Comparison of ENCODE assay signal across 17 cellular contexts in genomic region chr16:35414563-35414962, GRCh38.
"Had no signal": no experiment of that assay in that cellular context is flagged by ENCODE, and none has a peak within 500 bp of the region (broad histone marks: within the 10 kb centered on the region; RNA-seq: fewer than 3 reads in every experiment).

No MANE protein-coding gene starts in this region.

- H3K4me1 ChIP-seq: esophagus muscularis mucosa, foreskin keratinocyte, gastroesophageal sphincter, heart right ventricle, left lung had no signal

- ATAC-seq: foreskin keratinocyte, gastroesophageal sphincter, heart right ventricle, left cardiac atrium, left lung, left ventricle myocardium superior had no signal

- DNase-seq: dermis blood vessel endothelial cell; dorsolateral prefrontal cortex; effector CD4-positive, alpha-beta T cell; effector memory CD4-positive, alpha-beta T cell; foreskin keratinocyte; heart right ventricle; hippocampal formation; left cardiac atrium; left lung; left ventricle myocardium superior; mammary epithelial cell; mesendoderm; midbrain had no signal

- H3K4me3 ChIP-seq: coronary artery, dorsolateral prefrontal cortex, esophagus muscularis mucosa, gastroesophageal sphincter, heart right ventricle, left lung, lung had no signal

- H3K27ac ChIP-seq: coronary artery, dorsolateral prefrontal cortex, esophagus muscularis mucosa, foreskin keratinocyte, gastroesophageal sphincter, heart right ventricle, left lung had no signal

- H3K36me3 ChIP-seq: esophagus muscularis mucosa, gastroesophageal sphincter, heart right ventricle, left lung had no signal

- H3K27me3 ChIP-seq: esophagus muscularis mucosa, foreskin keratinocyte, gastroesophageal sphincter, heart right ventricle, left lung had no signal
